Comparison of ENCODE assay signal across 8 cellular contexts in genomic region chr9:121735065-121735791, GRCh38.
A peak's percentile ranks its signal among the peaks of the same experiment; 100 is the strongest.
DNase-seq lines count a peak whose midpoint lies in the region; ATAC-seq and TF ChIP-seq lines count a peak whose summit lies in the region.

No MANE protein-coding gene starts in this region.

- H3K9ac ChIP-seq in colonic mucosa (ENCODE audit: low read depth in 2 of 2, low read length in 2 of 2) = peak overlapping the region; percentile 79 to 92

- DNase-seq in AG08396 (ENCODE audit: low spot score) (peak; percentile 73), NAMALWA (ENCODE audit: low spot score) (peak; percentile 81), colonic mucosa (peak; percentile 61), memory B cell (ENCODE audit: low spot score in 2 of 2) (no peak)
- DNase-seq in CD4-positive, alpha-beta memory T cell = no peak
- no peak for DNase-seq in activated naive CD4-positive, alpha-beta T cell treated with anti-CD3 and anti-CD28 coated beads, Interleukin-2, amount 50 U/mL, for 16 hours

- peak; percentile 39 for TF ChIP-seq CTCF in colonic mucosa (IDR thresholded peaks at IDR 0.05)

- H3K27me3 ChIP-seq in colonic mucosa = no peaks in the 10 kb centered on the region
- H3K27me3 ChIP-seq in CD4-positive, alpha-beta memory T cell (ENCODE audit: insufficient read depth, low read length) = no peaks in the 10 kb centered on the region

- no peaks in the 10 kb centered on the region for H3K36me3 Mint-ChIP-seq in memory B cell
- no peaks in the 10 kb centered on the region for H3K36me3 Mint-ChIP-seq in CD4-positive, alpha-beta memory T cell

- POLR2A ChIA-PET in CD4-positive, alpha-beta memory T cell (lab: Charles Lee; ENCODE audit: partially characterized antibody) = no interaction called here

- no peaks in the 10 kb centered on the region for H3K9me3 ChIP-seq in colonic mucosa
- no peaks in the 10 kb centered on the region for H3K9me3 ChIP-seq in CD4-positive, alpha-beta memory T cell (ENCODE audit: control insufficient read depth in 1 of 2, low read length in 2 of 2)

- H3K4me3 Mint-ChIP-seq in memory B cell = peak overlapping the region; percentile 25
- H3K4me3 Mint-ChIP-seq in CD4-positive, alpha-beta memory T cell = peak overlapping the region in 1 of 8 donors; percentile 45

- no peaks in the 10 kb centered on the region for H3K9me3 Mint-ChIP-seq in memory B cell
- H3K9me3 Mint-ChIP-seq in CD4-positive, alpha-beta memory T cell = peaks cover 0 to 2% (median 0%) of the 10 kb centered on the region in 8 donors

- H3K4me3 ChIP-seq in colonic mucosa = no peak overlapping the region
- no peak overlapping the region for H3K4me3 ChIP-seq in CD4-positive, alpha-beta memory T cell (ENCODE audit: low read length in 2 of 2)

- no peak overlapping the region for H3K27ac Mint-ChIP-seq in memory B cell
- H3K27ac Mint-ChIP-seq in CD4-positive, alpha-beta memory T cell = no peak overlapping the region

- no peaks in the 10 kb centered on the region for H3K36me3 ChIP-seq in colonic mucosa
- H3K36me3 ChIP-seq in CD4-positive, alpha-beta memory T cell (ENCODE audit: insufficient read depth, low read length) = no peaks in the 10 kb centered on the region

- H3K27ac ChIP-seq in colonic mucosa = peak overlapping the region; percentile 95
- H3K27ac ChIP-seq in CD4-positive, alpha-beta memory T cell (ENCODE audit: low read depth, low read length) = no peak overlapping the region

- ATAC-seq in GM18907 (IDR thresholded peaks at IDR 0.05; ENCODE audit: unreplicated experiment) (peak; percentile 68), memory B cell (ENCODE audit: low read depth) (peak; percentile 56), GM21619 (IDR thresholded peaks at IDR 0.05; ENCODE audit: unreplicated experiment) (no peak)

- CTCF ChIA-PET in CD4-positive, alpha-beta memory T cell (lab: Charles Lee; ENCODE audit: partially characterized antibody) = no interaction called here

- peaks cover 12% of the 10 kb centered on the region for H3K4me1 Mint-ChIP-seq in memory B cell
- peaks cover 0 to 5% (median 3%) of the 10 kb centered on the region in 4 donors for H3K4me1 Mint-ChIP-seq in CD4-positive, alpha-beta memory T cell

- intact Hi-C loops in colonic mucosa (cut with DNase I) = no loop called here
- intact Hi-C loops in CD4-positive, alpha-beta memory T cell (cut with micrococcal nuclease) = no loop called here

- H3K4me1 ChIP-seq in colonic mucosa = peaks cover 17% of the 10 kb centered on the region
- H3K4me1 ChIP-seq in CD4-positive, alpha-beta memory T cell (ENCODE audit: insufficient read depth, low read length) = no peaks in the 10 kb centered on the region

- H3K27me3 Mint-ChIP-seq in memory B cell = peaks cover 21% of the 10 kb centered on the region
- peaks cover 26 to 39% of the 10 kb centered on the region in 2 donors for H3K27me3 Mint-ChIP-seq in CD4-positive, alpha-beta memory T cell

Comparison
In these comparisons a context has a peak if more than half of its experiments do, and no peak if none do; other contexts are left out.
1. DNase-seq: peak in AG08396 (single experiment), NAMALWA (single experiment) and colonic mucosa (single experiment); none in memory B cell (0 of 2), CD4-positive, alpha-beta memory T cell (0 of 5) and activated naive CD4-positive, alpha-beta T cell treated with anti-CD3 and anti-CD28 coated beads, Interleukin-2, amount 50 U/mL, for 16 hours (single experiment).